Comparison of ENCODE assay signal across 29 cellular contexts in genomic region chr6:75107913-75108312, GRCh38.
"Had no signal": no experiment of that assay in that cellular context is flagged by ENCODE, and none has a peak within 500 bp of the region (broad histone marks: within the 10 kb centered on the region; RNA-seq: fewer than 3 reads in every experiment).

No MANE protein-coding gene starts in this region.

- H3K27ac ChIP-seq: body of pancreas, colonic mucosa, epithelial cell of prostate, foreskin keratinocyte, WERI-Rb-1 had no signal

- H3K36me3 ChIP-seq: colonic mucosa, WERI-Rb-1 had no signal

- H3K9me3 ChIP-seq: body of pancreas, colonic mucosa had no signal

- H3K27me3 ChIP-seq: body of pancreas, colonic mucosa, foreskin keratinocyte had no signal

- H3K4me3 ChIP-seq: body of pancreas, colonic mucosa had no signal

- DNase-seq: activated B cell treated with CpG ODN at 0.5 μM for 24 hours; activated CD4-positive, alpha-beta memory T cell treated with anti-CD3 and anti-CD28 coated beads for 36 hours; activated CD4-positive, alpha-beta T cell treated with anti-CD3 and anti-CD28 coated beads for 48 hours; activated CD4-positive, alpha-beta T cell treated with anti-CD3 and anti-CD28 coated beads, Interleukin-2, amount 50 U/mL, for 1 hour; activated CD8-positive, alpha-beta memory T cell treated with anti-CD3 and anti-CD28 coated beads, Interleukin-2, amount 10 ng/mL, durations not matched to agents 7 days and 5 days; activated CD8-positive, alpha-beta memory T cell treated with anti-CD3 and anti-CD28 coated beads, Interleukin-2, amount 50 U/mL, for 4 hours; activated CD8-positive, alpha-beta T cell treated with anti-CD3 and anti-CD28 coated beads, Interleukin-2, amount 10 ng/mL, durations not matched to agents 7 days and 5 days; activated gamma-delta T cell; activated naive CD4-positive, alpha-beta T cell; activated naive CD4-positive, alpha-beta T cell treated with anti-CD3 and anti-CD28 coated beads, Interleukin-2, amount 10 ng/mL, durations not matched to agents 7 days and 5 days; activated naive CD8-positive, alpha-beta T cell treated with anti-CD3 and anti-CD28 coated beads, Interleukin-2, amount 10 ng/mL, durations not matched to agents 7 days and 5 days; activated T-cell treated with anti-CD3 and anti-CD28 coated beads for 4 hours; activated T-cell treated with anti-CD3 and anti-CD28 coated beads, Interleukin-2, amount 50 U/mL, for 24 hours; activated T-cell treated with anti-CD3 and anti-CD28 coated beads, Interleukin-2, amount 50 U/mL, for 72 hours; amniotic stem cell; aorta; body of pancreas; caudate nucleus; colonic mucosa; effector CD8-positive, alpha-beta T cell; foreskin keratinocyte; head of caudate nucleus; T-helper 1 cell; T-helper 17 cell; T1000; WERI-Rb-1 had no signal

- ATAC-seq: activated CD4-positive, CD25-positive, alpha-beta regulatory T cell treated with anti-CD3 and anti-CD28 coated beads, Interleukin-2, amount 50 U/mL, for 24 hours; activated CD8-positive, alpha-beta memory T cell treated with anti-CD3 and anti-CD28 coated beads, Interleukin-2, amount 10 ng/mL, durations not matched to agents 7 days and 5 days; activated CD8-positive, alpha-beta T cell treated with anti-CD3 and anti-CD28 coated beads, Interleukin-2, amount 10 ng/mL, durations not matched to agents 7 days and 5 days; activated naive CD4-positive, alpha-beta T cell treated with anti-CD3 and anti-CD28 coated beads, Interleukin-2, amount 50 U/mL, for 72 hours; activated T-cell treated with anti-CD3 and anti-CD28 coated beads, Interleukin-2, amount 50 U/mL, for 72 hours; body of pancreas; foreskin keratinocyte; T-helper 17 cell had no signal

- H3K4me1 ChIP-seq: body of pancreas, colonic mucosa, foreskin keratinocyte had no signal
